Comparison of ENCODE assay signal across 9 cellular contexts in genomic region chr6:118611334-118611733, GRCh38.
"Had no signal": no experiment of that assay in that cellular context is flagged by ENCODE, and none has a peak within 500 bp of the region (broad histone marks: within the 10 kb centered on the region; RNA-seq: fewer than 3 reads in every experiment).

No MANE protein-coding gene starts in this region.

- FAIRE-seq: H1, H54, HepG2 had no signal

- H3K27ac ChIP-seq: HL-60 had no signal

- ATAC-seq: GM23338, HepG2 had no signal

- H3K27me3 Mint-ChIP-seq: IgD-negative memory B cell had no signal

- H3K4me3 ChIP-seq: GM23338 had no signal

- H3K4me3 Mint-ChIP-seq: GM23338, H9, IgD-negative memory B cell had no signal

- DNase-seq: H9, HCEC 1CT, KG1 had no signal

- H3K4me1 Mint-ChIP-seq: GM23338, H9 had no signal

- H3K27ac Mint-ChIP-seq: GM23338, H9, IgD-negative memory B cell had no signal
